8 cellular contexts compared by ENCODE assay signal in genomic region chr4:156169011-156169410, GRCh38.
DNase-seq lines count a peak whose midpoint lies in the region; ATAC-seq and TF ChIP-seq lines count a peak whose summit lies in the region.

No MANE protein-coding gene starts in this region.

- DNase-seq in NCI-H82 treated with DMSO at 0.1 percent for 48 hours (lab: John Stamatoyannopoulos, UW; ENCODE audit: unreplicated experiment) (peak; percentile 70), endodermal cell (peak; percentile 67), myocyte (ENCODE audit: low read depth) (peak; percentile 87)
- DNase-seq in natural killer cell treated with Interleukin-12 subunit alpha and Interleukin-12 subunit beta and Interleukin-15 and Interleukin-18, amount 100 ng/mL, for 72 hours (ENCODE audit: low spot score): no peak
- DNase-seq in T-helper 2 cell treated with Interferon-gamma antibody and Interleukin-4, amounts not matched to agents 5 μg/mL and 100 μg/mL, for 36 hours (ENCODE audit: low spot score): no peak
- no peak for DNase-seq in stimulated activated CD4-positive, alpha-beta T cell treated with anti-CD3 and anti-CD28 coated beads, Interleukin-4, amount 100 ng/mL, for 4 hours

- ATAC-seq in HG02852 (IDR thresholded peaks at IDR 0.05; ENCODE audit: unreplicated experiment): peak; percentile 66
- no peak for ATAC-seq in natural killer cell treated with Interleukin-12 subunit alpha and Interleukin-12 subunit beta and Interleukin-15 and Interleukin-18, amount 100 ng/mL, for 72 hours

- no peaks in the 10 kb centered on the region for H3K27me3 ChIP-seq in endodermal cell (ENCODE audit: control insufficient read depth, insufficient read depth, low read length, poor library complexity, severe bottlenecking)

- H3K27ac ChIP-seq in endodermal cell (ENCODE audit: low read depth, low read length): no peak overlapping the region

- no peak overlapping the region for H3K4me3 ChIP-seq in endodermal cell (ENCODE audit: low read length)

- no peak overlapping the region for H3K4me3 Mint-ChIP-seq in endodermal cell
- H3K4me3 Mint-ChIP-seq in natural killer cell treated with Interleukin-12 subunit alpha and Interleukin-12 subunit beta and Interleukin-15 and Interleukin-18, amount 100 ng/mL, for 72 hours: no peak overlapping the region
- no peak overlapping the region for H3K4me3 Mint-ChIP-seq in T-helper 2 cell treated with Interferon-gamma antibody and Interleukin-4, amounts not matched to agents 5 μg/mL and 100 μg/mL, for 36 hours

- 75% methylated on average over 3 of the region's 3 CpGs; no CpG with 5 or more reads in 1 of the 2 experiments for WGBS in endodermal cell (ENCODE audit: insufficient coverage in 1 of 2, insufficient read length in 1 of 2), 2 experiments

- peaks cover 10% of the 10 kb centered on the region for H3K4me1 Mint-ChIP-seq in endodermal cell
- no peaks in the 10 kb centered on the region for H3K4me1 Mint-ChIP-seq in natural killer cell treated with Interleukin-12 subunit alpha and Interleukin-12 subunit beta and Interleukin-15 and Interleukin-18, amount 100 ng/mL, for 72 hours (ENCODE audit: low read depth in 2 of 2)
- no peaks in the 10 kb centered on the region for H3K4me1 Mint-ChIP-seq in T-helper 2 cell treated with Interferon-gamma antibody and Interleukin-4, amounts not matched to agents 5 μg/mL and 100 μg/mL, for 36 hours (ENCODE audit: low read depth)

- H3K9ac ChIP-seq in endodermal cell (ENCODE audit: extremely low read depth, low read length, poor library complexity, severe bottlenecking): no peak overlapping the region

- H3K9me3 ChIP-seq in endodermal cell (ENCODE audit: control insufficient read depth, low read length): no peaks in the 10 kb centered on the region

- H3K27ac Mint-ChIP-seq in endodermal cell: no peak overlapping the region
- H3K27ac Mint-ChIP-seq in natural killer cell treated with Interleukin-12 subunit alpha and Interleukin-12 subunit beta and Interleukin-15 and Interleukin-18, amount 100 ng/mL, for 72 hours: no peak overlapping the region
- no peak overlapping the region for H3K27ac Mint-ChIP-seq in T-helper 2 cell treated with Interferon-gamma antibody and Interleukin-4, amounts not matched to agents 5 μg/mL and 100 μg/mL, for 36 hours

- no peaks in the 10 kb centered on the region for H3K27me3 Mint-ChIP-seq in endodermal cell (ENCODE audit: insufficient read depth)
- no peaks in the 10 kb centered on the region for H3K27me3 Mint-ChIP-seq in natural killer cell treated with Interleukin-12 subunit alpha and Interleukin-12 subunit beta and Interleukin-15 and Interleukin-18, amount 100 ng/mL, for 72 hours
- H3K27me3 Mint-ChIP-seq in T-helper 2 cell treated with Interferon-gamma antibody and Interleukin-4, amounts not matched to agents 5 μg/mL and 100 μg/mL, for 36 hours (ENCODE audit: low read depth): no peaks in the 10 kb centered on the region

- H3K36me3 Mint-ChIP-seq in endodermal cell (ENCODE audit: low read depth): no peaks in the 10 kb centered on the region
- no peaks in the 10 kb centered on the region for H3K36me3 Mint-ChIP-seq in natural killer cell treated with Interleukin-12 subunit alpha and Interleukin-12 subunit beta and Interleukin-15 and Interleukin-18, amount 100 ng/mL, for 72 hours
- H3K36me3 Mint-ChIP-seq in T-helper 2 cell treated with Interferon-gamma antibody and Interleukin-4, amounts not matched to agents 5 μg/mL and 100 μg/mL, for 36 hours (ENCODE audit: low read depth): no peaks in the 10 kb centered on the region

- no peaks in the 10 kb centered on the region for H3K9me3 Mint-ChIP-seq in endodermal cell
- peaks cover 17% of the 10 kb centered on the region for H3K9me3 Mint-ChIP-seq in natural killer cell treated with Interleukin-12 subunit alpha and Interleukin-12 subunit beta and Interleukin-15 and Interleukin-18, amount 100 ng/mL, for 72 hours
- H3K9me3 Mint-ChIP-seq in T-helper 2 cell treated with Interferon-gamma antibody and Interleukin-4, amounts not matched to agents 5 μg/mL and 100 μg/mL, for 36 hours: no peaks in the 10 kb centered on the region

- TF ChIP-seq CTCF in GM12874 (IDR thresholded peaks at IDR 0.05; ENCODE audit: insufficient read depth, low read depth, low read length): peak; percentile 60
- peak; percentile 80 for TF ChIP-seq CTCF in endodermal cell (conservative IDR thresholded peaks at IDR 0.05)

- H3K4me1 ChIP-seq in endodermal cell (ENCODE audit: control insufficient read depth, insufficient read depth, low read length): no peaks in the 10 kb centered on the region

- no peaks in the 10 kb centered on the region for H3K36me3 ChIP-seq in endodermal cell (ENCODE audit: control insufficient read depth, insufficient read depth, low read length)

Comparison
In these comparisons a context has a peak if more than half of its experiments do, and no peak if none do; other contexts are left out.
1. DNase-seq: peak in NCI-H82 treated with DMSO at 0.1 percent for 48 hours (single experiment), endodermal cell (single experiment) and myocyte (single experiment); none in natural killer cell treated with Interleukin-12 subunit alpha and Interleukin-12 subunit beta and Interleukin-15 and Interleukin-18, amount 100 ng/mL, for 72 hours (single experiment), T-helper 2 cell treated with Interferon-gamma antibody and Interleukin-4, amounts not matched to agents 5 μg/mL and 100 μg/mL, for 36 hours (single experiment) and stimulated activated CD4-positive, alpha-beta T cell treated with anti-CD3 and anti-CD28 coated beads, Interleukin-4, amount 100 ng/mL, for 4 hours (0 of 2).